Comparison of ENCODE assay signal across 32 cellular contexts in genomic region chr10:125556884-125557283, GRCh38.
"Had no signal": no experiment of that assay in that cellular context is flagged by ENCODE, and none has a peak within 500 bp of the region (broad histone marks: within the 10 kb centered on the region; RNA-seq: fewer than 3 reads in every experiment).

No MANE protein-coding gene starts in this region.

- H3K4me3 ChIP-seq: adrenal gland, body of pancreas had no signal

- FAIRE-seq: colon, endothelial cell of umbilical vein, frontal cortex had no signal

- ATAC-seq: activated CD4-positive, alpha-beta T cell treated with anti-CD3 and anti-CD28 coated beads for 36 hours; activated naive CD8-positive, alpha-beta T cell treated with anti-CD3 and anti-CD28 coated beads, Interleukin-2, amount 50 U/mL, for 24 hours; activated T-cell treated with anti-CD3 and anti-CD28 coated beads, Interleukin-2, amount 50 U/mL, for 4 hours; activated T-helper 17 cell treated with anti-CD3 and anti-CD28 coated beads, Interleukin-2, amount 50 U/mL, for 72 hours; body of pancreas; effector memory CD8-positive, alpha-beta T cell; T-helper 17 cell had no signal

- DNase-seq: activated CD4-positive, alpha-beta memory T cell treated with anti-CD3 and anti-CD28 coated beads for 36 hours; activated CD4-positive, alpha-beta T cell treated with anti-CD3 and anti-CD28 coated beads for 36 hours; activated CD4-positive, alpha-beta T cell treated with anti-CD3 and anti-CD28 coated beads, Interleukin-2, amount 10 ng/mL, durations not matched to agents 24 days and 14 days; activated CD4-positive, CD25-positive, alpha-beta regulatory T cell; activated CD4-positive, CD25-positive, alpha-beta regulatory T cell treated with anti-CD3 and anti-CD28 coated beads, Interleukin-2, amount 50 U/mL, for 72 hours; activated CD8-positive, alpha-beta memory T cell treated with anti-CD3 and anti-CD28 coated beads, Interleukin-2, amount 50 U/mL, for 48 hours; activated effector memory CD4-positive, alpha-beta T cell treated with anti-CD3 and anti-CD28 coated beads, Interleukin-2, amount 50 U/mL, for 16 hours; activated naive CD4-positive, alpha-beta T cell treated with anti-CD3 and anti-CD28 coated beads for 36 hours; activated naive CD8-positive, alpha-beta T cell treated with anti-CD3 and anti-CD28 coated beads for 36 hours; activated naive CD8-positive, alpha-beta T cell treated with anti-CD3 and anti-CD28 coated beads, Interleukin-2, amount 50 U/mL, for 24 hours; activated T-cell treated with anti-CD3 and anti-CD28 coated beads for 4 hours; activated T-cell treated with anti-CD3 and anti-CD28 coated beads, Interleukin-2, amount 50 U/mL, for 4 hours; amygdala; aorta; body of pancreas; caudate nucleus; cortex of kidney; dermis blood vessel endothelial cell; effector CD4-positive, alpha-beta T cell; effector memory CD8-positive, alpha-beta T cell; foreskin fibroblast; head of caudate nucleus; SW 1271; T-helper 1 cell; T-helper 17 cell had no signal

- H3K27me3 ChIP-seq: adrenal gland, body of pancreas had no signal

- H3K27ac ChIP-seq: body of pancreas, epithelial cell of prostate had no signal

- H3K4me1 ChIP-seq: adrenal gland, body of pancreas had no signal

- H3K4me1 Mint-ChIP-seq: activated CD4-positive, alpha-beta T cell treated with anti-CD3 and anti-CD28 coated beads for 36 hours; activated CD4-positive, alpha-beta T cell treated with anti-CD3 and anti-CD28 coated beads, Interleukin-2, amount 10 ng/mL, durations not matched to agents 24 days and 14 days; activated naive CD4-positive, alpha-beta T cell treated with anti-CD3 and anti-CD28 coated beads, Interleukin-2, amount 50 U/mL, for 24 hours; activated naive CD8-positive, alpha-beta T cell treated with anti-CD3 and anti-CD28 coated beads, Interleukin-2, amount 50 U/mL, for 24 hours; activated T-helper 17 cell treated with anti-CD3 and anti-CD28 coated beads, Interleukin-2, amount 50 U/mL, for 72 hours; T-helper 17 cell had no signal

- H3K4me3 Mint-ChIP-seq: activated CD4-positive, alpha-beta memory T cell treated with anti-CD3 and anti-CD28 coated beads for 36 hours; activated CD4-positive, alpha-beta T cell treated with anti-CD3 and anti-CD28 coated beads for 36 hours; activated CD4-positive, alpha-beta T cell treated with anti-CD3 and anti-CD28 coated beads, Interleukin-2, amount 10 ng/mL, durations not matched to agents 24 days and 14 days; activated naive CD4-positive, alpha-beta T cell treated with anti-CD3 and anti-CD28 coated beads for 36 hours; activated naive CD4-positive, alpha-beta T cell treated with anti-CD3 and anti-CD28 coated beads, Interleukin-2, amount 50 U/mL, for 24 hours; activated naive CD8-positive, alpha-beta T cell treated with anti-CD3 and anti-CD28 coated beads for 36 hours; activated naive CD8-positive, alpha-beta T cell treated with anti-CD3 and anti-CD28 coated beads, Interleukin-2, amount 50 U/mL, for 24 hours; activated T-cell treated with anti-CD3 and anti-CD28 coated beads, Interleukin-2, amount 50 U/mL, for 4 hours; activated T-helper 17 cell treated with anti-CD3 and anti-CD28 coated beads, Interleukin-2, amount 50 U/mL, for 72 hours; effector memory CD8-positive, alpha-beta T cell; T-helper 17 cell had no signal

- H3K36me3 Mint-ChIP-seq: activated CD4-positive, alpha-beta memory T cell treated with anti-CD3 and anti-CD28 coated beads for 36 hours; activated naive CD4-positive, alpha-beta T cell treated with anti-CD3 and anti-CD28 coated beads, Interleukin-2, amount 50 U/mL, for 24 hours; activated naive CD8-positive, alpha-beta T cell treated with anti-CD3 and anti-CD28 coated beads for 36 hours had no signal

- H3K27ac Mint-ChIP-seq: activated CD4-positive, alpha-beta memory T cell treated with anti-CD3 and anti-CD28 coated beads for 36 hours; activated CD4-positive, alpha-beta T cell treated with anti-CD3 and anti-CD28 coated beads for 36 hours; activated CD4-positive, alpha-beta T cell treated with anti-CD3 and anti-CD28 coated beads, Interleukin-2, amount 10 ng/mL, durations not matched to agents 24 days and 14 days; activated naive CD4-positive, alpha-beta T cell treated with anti-CD3 and anti-CD28 coated beads for 36 hours; activated naive CD4-positive, alpha-beta T cell treated with anti-CD3 and anti-CD28 coated beads, Interleukin-2, amount 50 U/mL, for 24 hours; activated naive CD8-positive, alpha-beta T cell treated with anti-CD3 and anti-CD28 coated beads for 36 hours; activated naive CD8-positive, alpha-beta T cell treated with anti-CD3 and anti-CD28 coated beads, Interleukin-2, amount 50 U/mL, for 24 hours; activated T-helper 17 cell treated with anti-CD3 and anti-CD28 coated beads, Interleukin-2, amount 50 U/mL, for 72 hours; effector memory CD8-positive, alpha-beta T cell; T-helper 17 cell had no signal

- H3K9me3 Mint-ChIP-seq: activated CD4-positive, alpha-beta memory T cell treated with anti-CD3 and anti-CD28 coated beads for 36 hours; activated CD4-positive, alpha-beta T cell treated with anti-CD3 and anti-CD28 coated beads, Interleukin-2, amount 10 ng/mL, durations not matched to agents 24 days and 14 days; activated naive CD4-positive, alpha-beta T cell treated with anti-CD3 and anti-CD28 coated beads for 36 hours; activated naive CD4-positive, alpha-beta T cell treated with anti-CD3 and anti-CD28 coated beads, Interleukin-2, amount 50 U/mL, for 24 hours; activated naive CD8-positive, alpha-beta T cell treated with anti-CD3 and anti-CD28 coated beads, Interleukin-2, amount 50 U/mL, for 24 hours; activated T-cell treated with anti-CD3 and anti-CD28 coated beads, Interleukin-2, amount 50 U/mL, for 4 hours; activated T-helper 17 cell treated with anti-CD3 and anti-CD28 coated beads, Interleukin-2, amount 50 U/mL, for 72 hours; effector memory CD8-positive, alpha-beta T cell had no signal

- H3K9me3 ChIP-seq: adrenal gland, body of pancreas had no signal

- H3K36me3 ChIP-seq: adrenal gland had no signal
